Comparison of ENCODE assay signal across 7 cellular contexts in genomic region chr2:216698895-216699294, GRCh38. TPM values are rescaled to one million over a fixed set of nuclear protein-coding genes. Genes with fewer than 3 reads are reported as not detected.
A peak's percentile ranks its signal among the peaks of the same experiment; 100 is the strongest.
DNase-seq lines count a peak whose midpoint lies in the region; ATAC-seq, FAIRE-seq and TF ChIP-seq lines count a peak whose summit lies in the region.

No MANE protein-coding gene starts in this region.

- peak; percentile 55 for TF ChIP-seq CTCF in GM12872 (IDR thresholded peaks at IDR 0.05; ENCODE audit: insufficient read depth, low read depth, low read length)
- TF ChIP-seq CTCF in GM12878 (IDR thresholded peaks at IDR 0.05 in 2 of 3, conservative IDR thresholded peaks at IDR 0.05 in 1 of 3; ENCODE audit: control insufficient read depth in 2 of 3, extremely low read depth in 1 of 3, insufficient read depth in 1 of 3, low read depth in 3 of 3, low read length in 3 of 3), result peak; percentile 60 to 78 (median 66); a peak in 5 of 6 replicates
- peak; percentile 66 to 89 (median 75) for TF ChIP-seq CTCF in keratinocyte (optimal IDR thresholded peaks at IDR 0.05 in 1 of 3, IDR thresholded peaks at IDR 0.05 in 1 of 3, conservative IDR thresholded peaks at IDR 0.05 in 1 of 3; ENCODE audit: extremely low read depth in 1 of 3, insufficient read depth in 2 of 3, low read length in 3 of 3)
- TF ChIP-seq CTCF in suprapubic skin (IDR thresholded peaks at IDR 0.05), result peak; percentile 30 to 48

- H2AFZ ChIP-seq in GM12878 (ENCODE audit: control insufficient read depth, low read depth, low read length), result no peak overlapping the region
- H2AFZ ChIP-seq in keratinocyte (ENCODE audit: control insufficient read depth, low read length), result no peak overlapping the region

- peaks cover 2 to 12% of the 10 kb centered on the region in 2 experiments; a peak in 3 of 4 replicates for H3K27me3 ChIP-seq in GM12878 (replicated peaks in 1 of 2; ENCODE audit: control insufficient read depth in 2 of 2, insufficient read depth in 2 of 2, low read length in 1 of 2)
- peaks cover 14% of the 10 kb centered on the region for H3K27me3 ChIP-seq in keratinocyte (ENCODE audit: control insufficient read depth, extremely low read depth, insufficient read depth, low read length)
- peaks cover 11% of the 10 kb centered on the region for H3K27me3 ChIP-seq in suprapubic skin

- H3K9ac ChIP-seq in GM12878 (ENCODE audit: control insufficient read depth, insufficient read depth, low read length) (no peak overlapping the region), keratinocyte (ENCODE audit: control insufficient read depth, extremely low read depth, insufficient read depth, low read length) (no peak overlapping the region)

- ATAC-seq in HG03442 (IDR thresholded peaks at IDR 0.05; ENCODE audit: unreplicated experiment), result peak; percentile 72
- ATAC-seq in GM12878, result peak; percentile 88
- ATAC-seq in HG02571 (IDR thresholded peaks at IDR 0.05; ENCODE audit: unreplicated experiment), result no peak

- in situ Hi-C loops in GM12878 (cut with MboI), result no loop called here

- H4K20me1 ChIP-seq in GM12878 (ENCODE audit: control insufficient read depth, insufficient read depth), result no peaks in the 10 kb centered on the region
- H4K20me1 ChIP-seq in keratinocyte (ENCODE audit: control insufficient read depth, extremely low read depth, insufficient read depth, low read length), result no peaks in the 10 kb centered on the region

- SMC1A ChIA-PET in GM12878 (lab: Charles Lee; ENCODE audit: uncharacterized antibody, unreplicated experiment), result interaction anchor here (1.1 to 1.2 kb wide), 3 partner anchors 10 to 813 kb away, joined by 3 to 5 read pairs (median 5); no protein-coding TSS in a partner anchor

- H3K9me3 ChIP-seq in GM12878 (replicated peaks; ENCODE audit: control insufficient read depth, insufficient read depth, low read length) (no peaks in the 10 kb centered on the region), keratinocyte (ENCODE audit: control insufficient read depth, low read depth, low read length) (no peaks in the 10 kb centered on the region), suprapubic skin (no peaks in the 10 kb centered on the region)

- H3K27ac ChIP-seq in GM12878 (ENCODE audit: control insufficient read depth, insufficient read depth) (no peak overlapping the region), keratinocyte (ENCODE audit: control insufficient read depth, insufficient read depth, low read length) (no peak overlapping the region), suprapubic skin (no peak overlapping the region)

- RAD21 ChIA-PET in GM12878 (lab: Charles Lee; ENCODE audit: unreplicated experiment), result interaction anchor here (0.6 to 1.5 kb wide), 2 partner anchors 468 to 812 kb away, joined by 3 to 5 read pairs; no protein-coding TSS in a partner anchor

- CTCF ChIA-PET in GM12878 (lab: Yijun Ruan, JAX), result interaction anchor here (0.6 to 3.5 kb wide), 8 partner anchors 18 to 833 kb away, joined by 3 to 26 read pairs (median 3); no protein-coding TSS in a partner anchor

- TF ChIP-seq POLR2A in GM12878 (IDR thresholded peaks at IDR 0.05; ENCODE audit: low read depth, low read length) (no peak), suprapubic skin (IDR thresholded peaks at IDR 0.05) (no peak)

- H3K79me2 ChIP-seq in GM12878 (ENCODE audit: control insufficient read depth, insufficient read depth, low read length) (no peaks in the 10 kb centered on the region), keratinocyte (ENCODE audit: control insufficient read depth, insufficient read depth, low read length) (no peaks in the 10 kb centered on the region)

- POLR2A ChIA-PET in GM12878 (lab: Charles Lee), result no interaction called here

- BruUV-seq in GM12878 (replicated peaks; lab: Mats Ljungman, UMichigan), result no TSS peak

- TF ChIP-seq RAD21 in GM12878 (IDR thresholded peaks at IDR 0.05; ENCODE audit: insufficient read depth, low read depth, low read length), result peak; percentile 75

- H3K4me2 ChIP-seq in GM12878 (ENCODE audit: control insufficient read depth, insufficient read depth) (no peak overlapping the region), keratinocyte (ENCODE audit: control insufficient read depth, extremely low read depth, insufficient read depth, low read depth, low read length) (no peak overlapping the region)

- FAIRE-seq in GM12878 (lab: Jason Lieb, UNC) (peak; percentile 85), keratinocyte (lab: Jason Lieb, UNC) (peak; percentile 99)

- no peaks in the 10 kb centered on the region for H3K4me1 ChIP-seq in GM12878 (ENCODE audit: control insufficient read depth, insufficient read depth, low read length)
- H3K4me1 ChIP-seq in keratinocyte (ENCODE audit: control insufficient read depth, extremely low read depth, insufficient read depth, low read length), result peaks cover 25% of the 10 kb centered on the region
- peaks cover 46% of the 10 kb centered on the region for H3K4me1 ChIP-seq in suprapubic skin

- H3K9me1 ChIP-seq in keratinocyte (ENCODE audit: control insufficient read depth, extremely low read depth, insufficient read depth, low read length), result no peaks in the 10 kb centered on the region

- TF ChIP-seq EP300 in GM12878 (IDR thresholded peaks at IDR 0.05; ENCODE audit: borderline replicate concordance in 1 of 2, control insufficient read depth in 1 of 2, low read depth in 2 of 2, low read length in 2 of 2) (no peak), suprapubic skin (IDR thresholded peaks at IDR 0.05) (no peak)

- H3K4me3 ChIP-seq in GM12878 (no peak overlapping the region), keratinocyte (ENCODE audit: control insufficient read depth in 2 of 3, extremely low read depth in 1 of 3, insufficient read depth in 2 of 3, low read depth in 1 of 3, low read length in 3 of 3) (no peak overlapping the region), suprapubic skin (no peak overlapping the region)

- dilution Hi-C loops in keratinocyte (cut with MboI; ENCODE audit: extremely low pct_ligation_motif_present, low sequenced_read_pairs), result no loop called here

- H3K36me3 ChIP-seq in GM12878 (ENCODE audit: control insufficient read depth in 2 of 2, insufficient read depth in 2 of 2, low read length in 1 of 2), result no peaks in the 10 kb centered on the region
- no peaks in the 10 kb centered on the region for H3K36me3 ChIP-seq in keratinocyte (ENCODE audit: control insufficient read depth in 2 of 2, extremely low read depth in 1 of 2, insufficient read depth in 2 of 2, low read length in 2 of 2)
- H3K36me3 ChIP-seq in suprapubic skin, result no peaks in the 10 kb centered on the region

- peak; percentile 66 for DNase-seq in NCI-H526 treated with DMSO at 0.1 percent for 48 hours (lab: John Stamatoyannopoulos, UW)
- DNase-seq in GM12878 (ENCODE audit: low read depth, low spot score), result no peak
- no peak for DNase-seq in keratinocyte (ENCODE audit: low read depth, low spot score)
- DNase-seq in suprapubic skin (ENCODE audit: low spot score in 2 of 2), result no peak

- intact Hi-C loops in GM12878 (cut with micrococcal nuclease; ENCODE audit: unreplicated experiment), result loop anchor here (1.0 to 10.0 kb wide), 3 partner anchors 526 to 1014 kb away; no protein-coding TSS in a partner anchor

- whole genome bisulfite sequencing in GM12878 (ENCODE audit: insufficient coverage, insufficient replicate concordance, low lambda C conversion rate, missing lambda C conversion rate), result 6% methylated on average over 5 of the region's 5 CpGs
- WGBS in suprapubic skin, result 14% methylated on average over 5 of the region's 5 CpGs

TF ChIP-seq in GM12878, 131 proteins besides CTCF, POLR2A, EP300 and RAD21:
- no peak for TF ChIP-seq ATF7 (IDR thresholded peaks at IDR 0.05; ENCODE audit: low read depth)
- peak; percentile 71; the same call in 1 of the 2 replicates for TF ChIP-seq SMC3 (IDR thresholded peaks at IDR 0.05; ENCODE audit: borderline replicate concordance, low read length)

RNA-seq across cellular contexts. Expression of gene IGFBP5, which starts 3.5 kb away (rescaled TPM):
- total RNA-seq in GM12878 (2013; cell fraction: nucleolus; rRNA removed), result not detected in 2 replicates
- total RNA-seq in GM12878 (2014; rRNA removed), result not detected in 2 replicates
- total RNA-seq in GM12878 (2014; rRNA removed; fragmentation: Illumina TruSeq; extraction: Trizol), result not detected in 2 replicates
- 1.8 and 2.8 TPM in 2 replicates for total RNA-seq in GM12878 (2021)
- polyA plus RNA-seq in GM12878 (2011; ENCODE audit: low read depth), result not detected
- not detected in 2 replicates for polyA plus RNA-seq in GM12878 (2011; rRNA removed)
- not detected in 2 replicates for polyA plus RNA-seq in GM12878 (2011; cell fraction: cytosol; rRNA removed)
- polyA plus RNA-seq in GM12878 (2011; cell fraction: nucleus; rRNA removed), result not detected in 2 replicates
- polyA plus RNA-seq in GM12878 (2012), result not detected in 2 replicates
- not detected in 2 replicates for polyA plus RNA-seq in GM12878 (2014; fragmentation: Illumina TruSeq; extraction: Trizol)
- not detected for polyA plus RNA-seq in GM12878 (2014; fragmentation: Nextera tagmentation; extraction: Ambion mirVana)
- not detected in 2 replicates for polyA plus RNA-seq in GM12878 (2014; rRNA removed)
- polyA plus RNA-seq in GM12878 (2016; fragmentation: Nextera tagmentation; extraction: Ambion mirVana), result not detected
- polyA minus RNA-seq in GM12878 (2011; rRNA and poly(A)+ RNA removed), result not detected in 2 replicates
- not detected in 2 replicates for polyA minus RNA-seq in GM12878 (2011; cell fraction: cytosol; rRNA and poly(A)+ RNA removed)
- under 0.01 TPM in 1 of 2 replicates, not detected in the other for polyA minus RNA-seq in GM12878 (2011; cell fraction: nucleus; rRNA and poly(A)+ RNA removed)
- polyA plus RNA-seq in keratinocyte, result 0.15 to 3.2 TPM (median 1.1 TPM) in 3 replicates
- 0.06 TPM for polyA plus RNA-seq in keratinocyte (2011; ENCODE audit: low read depth)
- polyA plus RNA-seq in keratinocyte (2011; cell fraction: cytosol; rRNA removed), result 0.10 TPM in 2 replicates
- 0.56 and 1.3 TPM in 2 replicates for polyA plus RNA-seq in keratinocyte (2011; cell fraction: nucleus; rRNA removed)
- polyA plus RNA-seq in keratinocyte (2012; ENCODE audit: low replicate concordance), result 0.07 and 0.16 TPM in 2 replicates
- polyA minus RNA-seq in keratinocyte, result 0.85 to 2.1 TPM (median 0.90 TPM) in 3 replicates
- not detected for polyA minus RNA-seq in keratinocyte (2011; cell fraction: cytosol; rRNA and poly(A)+ RNA removed)
- 0.53 and 1.8 TPM in 2 replicates for polyA minus RNA-seq in keratinocyte (2011; cell fraction: nucleus; rRNA and poly(A)+ RNA removed)
- 100 to 1,000 TPM in 3 of 4 donors, 10 to 100 TPM in 1; 79.1 to 424 (median 163) TPM for total RNA-seq in suprapubic skin

Comparison
In these comparisons a context has a peak if more than half of its experiments do, and no peak if none do; other contexts are left out.
1. RNA of gene IGFBP5, which starts 3.5 kb away (total RNA-seq): 79.1 to 424 TPM in suprapubic skin; 1.8 to 2.8 TPM in GM12878; every median in the first group is over 10 times any median in the second.
2. Peak in every context shown above with its lines, with median percentiles within 50 percentile points of each other: CTCF ChIP-seq.